Comparison of ENCODE assay signal across 1 cellular context in genomic region chr5:11139471-11139870, GRCh38.
TF ChIP-seq lines count a peak whose summit lies in the region.

No MANE protein-coding gene starts in this region.

TF ChIP-seq in WTC11, 78 proteins besides CTCF, POLR2A, EP300 and RAD21 (continued from another document):
- TF ChIP-seq, protein P1, sequence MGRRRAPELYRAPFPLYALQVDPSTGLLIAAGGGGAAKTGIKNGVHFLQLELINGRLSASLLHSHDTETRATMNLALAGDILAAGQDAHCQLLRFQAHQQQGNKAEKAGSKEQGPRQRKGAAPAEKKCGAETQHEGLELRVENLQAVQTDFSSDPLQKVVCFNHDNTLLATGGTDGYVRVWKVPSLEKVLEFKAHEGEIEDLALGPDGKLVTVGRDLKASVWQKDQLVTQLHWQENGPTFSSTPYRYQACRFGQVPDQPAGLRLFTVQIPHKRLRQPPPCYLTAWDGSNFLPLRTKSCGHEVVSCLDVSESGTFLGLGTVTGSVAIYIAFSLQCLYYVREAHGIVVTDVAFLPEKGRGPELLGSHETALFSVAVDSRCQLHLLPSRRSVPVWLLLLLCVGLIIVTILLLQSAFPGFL (CRISPR knock-in tag; IDR thresholded peaks at IDR 0.05; ENCODE audit: borderline replicate concordance) = no peak
- TF ChIP-seq, protein P2, sequence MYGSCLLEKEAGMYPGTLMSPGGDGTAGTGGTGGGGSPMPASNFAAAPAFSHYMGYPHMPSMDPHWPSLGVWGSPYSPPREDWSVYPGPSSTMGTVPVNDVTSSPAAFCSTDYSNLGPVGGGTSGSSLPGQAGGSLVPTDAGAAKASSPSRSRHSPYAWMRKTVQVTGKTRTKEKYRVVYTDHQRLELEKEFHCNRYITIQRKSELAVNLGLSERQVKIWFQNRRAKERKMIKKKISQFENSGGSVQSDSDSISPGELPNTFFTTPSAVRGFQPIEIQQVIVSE (CRISPR knock-in tag; IDR thresholded peaks at IDR 0.05; ENCODE audit: borderline replicate concordance) = no peak
- no peak for TF ChIP-seq ESRRA (CRISPR knock-in tag; IDR thresholded peaks at IDR 0.05; ENCODE audit: borderline replicate concordance)
